Comparison of ENCODE assay signal across 21 cellular contexts in genomic region chr12:91924827-91925226, GRCh38.
A peak's percentile ranks its signal among the peaks of the same experiment; 100 is the strongest.
DNase-seq lines count a peak whose midpoint lies in the region; ATAC-seq, FAIRE-seq and TF ChIP-seq lines count a peak whose summit lies in the region.
"Had no signal": no experiment of that assay in that cellular context is flagged by ENCODE, and none has a peak within 500 bp of the region (broad histone marks: within the 10 kb centered on the region; RNA-seq: fewer than 3 reads in every experiment).

No MANE protein-coding gene starts in this region.

- no peak for TF ChIP-seq EP300 in HepG2 (IDR thresholded peaks at IDR 0.05; ENCODE audit: low read depth in 2 of 2, low read length in 2 of 2)
- no peak for TF ChIP-seq EP300 in HepG2 (CRISPR knock-in tag; IDR thresholded peaks at IDR 0.05; ENCODE audit: borderline replicate concordance)
- TF ChIP-seq EP300 in gastroesophageal sphincter (IDR thresholded peaks at IDR 0.05), result no peak

- no peaks in the 10 kb centered on the region for H3K36me3 Mint-ChIP-seq in CD8-positive, alpha-beta T cell
- H3K36me3 Mint-ChIP-seq: CD14-positive monocyte had no signal

- intact Hi-C loops in right lobe of liver (cut with DNase I), result no loop called here
- intact Hi-C loops in HepG2 (cut with micrococcal nuclease; ENCODE audit: unreplicated experiment), result no loop called here
- intact Hi-C loops in left ventricle myocardium superior (cut with micrococcal nuclease), result no loop called here
- intact Hi-C loops in CD8-positive, alpha-beta T cell (cut with DNase I, micrococcal nuclease), result no loop called here

- DNase-seq in right lobe of liver (no peak), HepG2 (ENCODE audit: low spot score) (no peak), omental fat pad (ENCODE audit: low spot score) (no peak), left ventricle myocardium superior (no peak)
- no peak for DNase-seq in CD8-positive, alpha-beta T cell
- DNase-seq: Calu3; CD4-positive, alpha-beta T cell; COR-L47; DMS53; DMS79 treated with DMSO at 0.1 percent for 48 hours; GOT3; HFFc6 had no signal

- H3K4me2 ChIP-seq in HepG2 (ENCODE audit: low read depth, low read length), result no peak overlapping the region
- H3K4me2 ChIP-seq: BLaER1 had no signal

- H3K27ac ChIP-seq in right lobe of liver (no peak overlapping the region), HepG2 (ENCODE audit: extremely low read length, insufficient read depth, low read length) (no peak overlapping the region), gastroesophageal sphincter (no peak overlapping the region)
- H3K27ac ChIP-seq in CD8-positive, alpha-beta T cell (ENCODE audit: low read depth, low read length), result no peak overlapping the region
- H3K27ac ChIP-seq: 22Rv1, BLaER1 had no signal

- H3K36me3 ChIP-seq in right lobe of liver (no peaks in the 10 kb centered on the region), HepG2 (replicated peaks in 1 of 2; ENCODE audit: control insufficient read depth in 1 of 2, insufficient read depth in 2 of 2, low read length in 2 of 2) (no peaks in the 10 kb centered on the region), gastroesophageal sphincter (no peaks in the 10 kb centered on the region)
- H3K36me3 ChIP-seq in CD8-positive, alpha-beta T cell (ENCODE audit: insufficient read depth, low read length), result no peaks in the 10 kb centered on the region
- H3K36me3 ChIP-seq: BLaER1, HAP-1 had no signal

- peak in 3 of 4 donors; percentile 36 to 56 (median 38) for ATAC-seq in right lobe of liver
- ATAC-seq in HepG2, result no peak
- peak; percentile 43 for ATAC-seq in gastroesophageal sphincter
- ATAC-seq in omental fat pad (ENCODE audit: low FRiP score), result peak; percentile 28
- no peak for ATAC-seq in left ventricle myocardium superior
- no peak for ATAC-seq in CD8-positive, alpha-beta T cell

- WGBS in right lobe of liver (ENCODE audit: insufficient coverage, low coverage, low lambda C conversion rate, missing lambda C conversion rate), result 70% methylated on average over 3 of the region's 3 CpGs
- WGBS in HepG2 (ENCODE audit: low lambda C conversion rate), result 32% methylated on average over 3 of the region's 3 CpGs
- WGBS in gastroesophageal sphincter (ENCODE audit: low coverage in 1 of 2), 2 donors, result 50 to 59% methylated on average over 3 of the region's 3 CpGs

- no peak for TF ChIP-seq CTCF in right lobe of liver (IDR thresholded peaks at IDR 0.05)
- no peak for TF ChIP-seq CTCF in HepG2 (CRISPR knock-in tag; IDR thresholded peaks at IDR 0.05)
- TF ChIP-seq CTCF in gastroesophageal sphincter (IDR thresholded peaks at IDR 0.05), result no peak
- no peak for TF ChIP-seq CTCF in omental fat pad (IDR thresholded peaks at IDR 0.05)
- no peak for TF ChIP-seq CTCF in CD8-positive, alpha-beta T cell (IDR thresholded peaks at IDR 0.05)

- no peak overlapping the region for H3K9ac ChIP-seq in HepG2 (ENCODE audit: insufficient read depth, low read depth, low read length)
- H3K9ac ChIP-seq: BLaER1 had no signal

- peaks cover 25% of the 10 kb centered on the region for H3K4me1 Mint-ChIP-seq in CD8-positive, alpha-beta T cell (ENCODE audit: low read depth)
- H3K4me1 Mint-ChIP-seq: B cell, CD14-positive monocyte had no signal

- no peak for TF ChIP-seq RAD21 in HepG2 (CRISPR knock-in tag; IDR thresholded peaks at IDR 0.05)

- no peaks in the 10 kb centered on the region for H3K27me3 Mint-ChIP-seq in CD8-positive, alpha-beta T cell (ENCODE audit: low read depth)
- H3K27me3 Mint-ChIP-seq: CD4-positive, alpha-beta T cell had no signal

- in situ Hi-C loops in HepG2 (cut with HindIII; ENCODE audit: extremely low pct_ligation_motif_present, low pct_unique_long_range_greater_than_20kb), result no loop called here

- CTCF ChIA-PET in HepG2 (lab: Yijun Ruan, JAX; ENCODE audit: low intra/inter-chr PET ratio, low total read pairs), result no interaction called here
- CTCF ChIA-PET in CD8-positive, alpha-beta T cell (lab: Charles Lee), result no interaction called here

- no peaks in the 10 kb centered on the region for H3K79me2 ChIP-seq in HepG2 (ENCODE audit: insufficient read depth, low read length)

- H3K4me3 Mint-ChIP-seq in CD8-positive, alpha-beta T cell, result no peak overlapping the region
- H3K4me3 Mint-ChIP-seq: B cell; CD14-positive monocyte; CD4-positive, alpha-beta T cell; HFFc6 had no signal

- TF ChIP-seq POLR2A in right lobe of liver (IDR thresholded peaks at IDR 0.05) (no peak), HepG2 (IDR thresholded peaks at IDR 0.05; ENCODE audit: insufficient read depth in 1 of 2, low read depth in 2 of 2, low read length in 2 of 2) (no peak), gastroesophageal sphincter (IDR thresholded peaks at IDR 0.05) (no peak)

- H3K9me3 ChIP-seq in right lobe of liver (no peaks in the 10 kb centered on the region), HepG2 (ENCODE audit: low read length) (no peaks in the 10 kb centered on the region), gastroesophageal sphincter (no peaks in the 10 kb centered on the region)
- H3K9me3 ChIP-seq in CD8-positive, alpha-beta T cell (ENCODE audit: low read length), result no peaks in the 10 kb centered on the region
- H3K9me3 ChIP-seq: HAP-1 had no signal

- no peak overlapping the region for H3K27ac Mint-ChIP-seq in CD8-positive, alpha-beta T cell
- H3K27ac Mint-ChIP-seq: B cell; CD14-positive monocyte; CD4-positive, alpha-beta T cell; HFFc6 had no signal

- H4K20me1 ChIP-seq in HepG2 (ENCODE audit: insufficient read depth, low read length), result no peaks in the 10 kb centered on the region
- H4K20me1 ChIP-seq: BLaER1 had no signal

- H3K9me3 Mint-ChIP-seq in CD8-positive, alpha-beta T cell, result no peaks in the 10 kb centered on the region
- H3K9me3 Mint-ChIP-seq: CD4-positive, alpha-beta T cell; HFFc6 had no signal

- no TSS peak for BruUV-seq in HepG2 (replicated peaks; lab: Mats Ljungman, UMichigan)

- H3K4me3 ChIP-seq in right lobe of liver (no peak overlapping the region), HepG2 (replicated peaks in 1 of 3; ENCODE audit: insufficient read depth in 1 of 3, low read depth in 2 of 3, low read length in 3 of 3) (no peak overlapping the region), gastroesophageal sphincter (no peak overlapping the region)
- no peak overlapping the region for H3K4me3 ChIP-seq in CD8-positive, alpha-beta T cell (ENCODE audit: low read depth, low read length)
- H3K4me3 ChIP-seq: BLaER1, HAP-1 had no signal

- no peak for FAIRE-seq in HepG2 (lab: Jason Lieb, UNC)
- FAIRE-seq: A204.1, GM12892, H54 had no signal

- no peak overlapping the region for H2AFZ ChIP-seq in HepG2 (ENCODE audit: low read length)

- POLR2A ChIA-PET in HepG2 (lab: Yijun Ruan, JAX), result no interaction called here
- POLR2A ChIA-PET in CD8-positive, alpha-beta T cell (lab: Charles Lee), result no interaction called here

- no peaks in the 10 kb centered on the region for H3K4me1 ChIP-seq in right lobe of liver
- H3K4me1 ChIP-seq in HepG2 (ENCODE audit: insufficient read depth, low read length), result no peaks in the 10 kb centered on the region
- H3K4me1 ChIP-seq in gastroesophageal sphincter, result peaks cover 0 to 10% (median 4%) of the 10 kb centered on the region in 3 donors
- H3K4me1 ChIP-seq in CD8-positive, alpha-beta T cell (ENCODE audit: insufficient read depth, low read length), result no peaks in the 10 kb centered on the region
- H3K4me1 ChIP-seq: BLaER1, HAP-1 had no signal

- H3K27me3 ChIP-seq in right lobe of liver, result no peaks in the 10 kb centered on the region
- H3K27me3 ChIP-seq in HepG2 (ENCODE audit: control insufficient read depth in 1 of 2, insufficient read depth in 2 of 2, low read length in 2 of 2), result no peaks in the 10 kb centered on the region
- no peaks in the 10 kb centered on the region for H3K27me3 ChIP-seq in gastroesophageal sphincter
- H3K27me3 ChIP-seq in CD8-positive, alpha-beta T cell (ENCODE audit: insufficient read depth, low read length), result no peaks in the 10 kb centered on the region
- H3K27me3 ChIP-seq: BLaER1 had no signal

TF ChIP-seq in HepG2, 621 proteins besides CTCF, POLR2A, EP300 and RAD21:
- TF ChIP-seq PHF5A (CRISPR knock-in tag; IDR thresholded peaks at IDR 0.05; ENCODE audit: low read depth, unreplicated experiment) (no peak), HNRNPK (IDR thresholded peaks at IDR 0.05; ENCODE audit: low read depth, low read length, poor library complexity, severe bottlenecking) (no peak), POLR2AphosphoS2 (IDR thresholded peaks at IDR 0.05; ENCODE audit: low read depth, low read length) (no peak), ZNF501 (CRISPR knock-in tag; IDR thresholded peaks at IDR 0.05) (no peak), ZNF512 (CRISPR knock-in tag; IDR thresholded peaks at IDR 0.05) (no peak)

Comparison
In these comparisons a context has a peak if more than half of its experiments do, and no peak if none do; other contexts are left out.
1. ATAC-seq: peak in right lobe of liver (3 of 4), gastroesophageal sphincter (single experiment) and omental fat pad (single experiment); none in HepG2 (single experiment), left ventricle myocardium superior (single experiment) and CD8-positive, alpha-beta T cell (single experiment).